9 cellular contexts compared by ENCODE assay signal in the genomic region with DNA sequence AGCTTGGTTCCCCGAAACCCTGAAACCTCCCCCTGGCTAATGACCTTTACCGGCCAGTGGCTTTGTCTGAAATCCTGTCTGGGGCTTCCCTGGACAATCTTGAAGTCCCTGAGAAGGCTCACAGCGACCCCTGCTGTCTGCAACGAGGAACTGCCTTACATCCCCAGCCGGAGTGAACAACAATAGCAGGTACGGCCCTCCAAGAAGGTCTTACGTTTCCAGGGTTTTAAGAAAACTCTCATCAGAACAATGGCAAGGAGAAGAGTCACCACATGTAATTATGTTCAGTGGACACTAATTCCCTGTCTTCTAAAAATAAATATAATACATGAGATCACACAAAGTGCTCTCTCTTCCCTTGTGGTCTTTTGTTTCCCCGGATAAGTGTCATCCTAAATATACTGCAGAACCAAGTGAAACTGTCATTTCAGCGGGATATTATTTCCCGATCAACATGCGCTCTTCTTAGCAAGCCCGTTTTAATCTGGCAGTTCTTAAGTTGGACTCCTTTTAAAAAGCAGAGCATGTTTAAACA. TPM values are rescaled to one million over a fixed set of nuclear protein-coding genes. Genes with fewer than 3 reads are reported as not detected.
DNase-seq lines count a peak whose midpoint lies in the region; ATAC-seq and TF ChIP-seq lines count a peak whose summit lies in the region.
"Had no signal": no experiment of that assay in that cellular context is flagged by ENCODE, and none has a peak within 500 bp of the region (broad histone marks: within the 10 kb centered on the region; RNA-seq: fewer than 3 reads in every experiment).

No MANE protein-coding gene starts in this region.

- no peaks in the 10 kb centered on the region for H3K4me1 Mint-ChIP-seq in CD4-positive, CD25-positive, alpha-beta regulatory T cell
- H3K4me1 Mint-ChIP-seq in activated CD4-positive, alpha-beta T cell treated with anti-CD3 and anti-CD28 coated beads, Interleukin-2, amount 10 ng/mL, durations not matched to agents 7 days and 5 days: no peaks in the 10 kb centered on the region

- CTCF ChIA-PET in HEK293 (lab: Yijun Ruan, JAX): interaction anchor here (0.6 to 1.8 kb wide), 14 partner anchors 10 to 624 kb away, joined by 3 to 12 read pairs (median 3); no protein-coding TSS in a partner anchor
- CTCF ChIA-PET in activated CD4-positive, alpha-beta T cell treated with anti-CD3 and anti-CD28 coated beads, Interleukin-2, amount 10 ng/mL, durations not matched to agents 7 days and 5 days (lab: Charles Lee): interaction anchor here (1.2 kb wide), 1 partner anchor 451 kb away, joined by 3 read pairs; no protein-coding TSS in a partner anchor

- no peaks in the 10 kb centered on the region for H3K4me1 ChIP-seq in CD4-positive, CD25-positive, alpha-beta regulatory T cell (ENCODE audit: control insufficient read depth, insufficient read depth, low read length, poor library complexity, severe bottlenecking)
- H3K4me1 ChIP-seq in HEK293 (ENCODE audit: control insufficient read depth, insufficient read depth, low read length): no peaks in the 10 kb centered on the region

- peaks cover 51% of the 10 kb centered on the region for H3K36me3 Mint-ChIP-seq in CD4-positive, CD25-positive, alpha-beta regulatory T cell
- peaks cover 3% of the 10 kb centered on the region for H3K36me3 Mint-ChIP-seq in activated CD4-positive, alpha-beta T cell treated with anti-CD3 and anti-CD28 coated beads, Interleukin-2, amount 10 ng/mL, durations not matched to agents 7 days and 5 days (ENCODE audit: low read depth)

- peaks cover 78% of the 10 kb centered on the region for H3K36me3 ChIP-seq in CD4-positive, CD25-positive, alpha-beta regulatory T cell (ENCODE audit: control insufficient read depth, insufficient read depth, low read length)
- H3K36me3 ChIP-seq in HEK293 (ENCODE audit: control insufficient read depth in 2 of 2, insufficient read depth in 1 of 2, low read length in 2 of 2): peaks cover 0 to 28% of the 10 kb centered on the region in 2 experiments; a peak in 1 of 3 replicates

- H3K4me3 Mint-ChIP-seq in CD4-positive, CD25-positive, alpha-beta regulatory T cell: no peak overlapping the region
- H3K4me3 Mint-ChIP-seq in activated CD4-positive, alpha-beta T cell treated with anti-CD3 and anti-CD28 coated beads, Interleukin-2, amount 10 ng/mL, durations not matched to agents 7 days and 5 days: no peak overlapping the region
- H3K4me3 Mint-ChIP-seq: IgD-negative memory B cell had no signal

- no peaks in the 10 kb centered on the region for H3K27me3 Mint-ChIP-seq in CD4-positive, CD25-positive, alpha-beta regulatory T cell
- no peaks in the 10 kb centered on the region for H3K27me3 Mint-ChIP-seq in activated CD4-positive, alpha-beta T cell treated with anti-CD3 and anti-CD28 coated beads, Interleukin-2, amount 10 ng/mL, durations not matched to agents 7 days and 5 days
- H3K27me3 Mint-ChIP-seq: IgD-negative memory B cell had no signal

- no peaks in the 10 kb centered on the region for H3K9me3 ChIP-seq in CD4-positive, CD25-positive, alpha-beta regulatory T cell (ENCODE audit: control insufficient read depth in 2 of 2, low read length in 2 of 2)
- H3K9me3 ChIP-seq in HEK293 (ENCODE audit: control insufficient read depth, insufficient read depth, low read depth, low read length): no peaks in the 10 kb centered on the region

- ATAC-seq in CD4-positive, CD25-positive, alpha-beta regulatory T cell (ENCODE audit: low read depth in 2 of 2): peak in 1 of 2 donors; percentile 24
- no peak for ATAC-seq in GM18867 (IDR thresholded peaks at IDR 0.05; ENCODE audit: unreplicated experiment)

- no peak overlapping the region for H3K4me3 ChIP-seq in CD4-positive, CD25-positive, alpha-beta regulatory T cell (ENCODE audit: low read depth, low read length)
- H3K4me3 ChIP-seq in HEK293 (ENCODE audit: low read depth, low read length): no peak overlapping the region

- H3K27me3 ChIP-seq in CD4-positive, CD25-positive, alpha-beta regulatory T cell (ENCODE audit: control insufficient read depth, insufficient read depth, low read length): no peaks in the 10 kb centered on the region

- POLR2A ChIA-PET in HEK293 (lab: Yijun Ruan, JAX): no interaction called here
- POLR2A ChIA-PET in activated CD4-positive, alpha-beta T cell treated with anti-CD3 and anti-CD28 coated beads, Interleukin-2, amount 10 ng/mL, durations not matched to agents 7 days and 5 days (lab: Charles Lee): no interaction called here

- TF ChIP-seq CTCF in HEK293 (tag by site-specific recombination; IDR thresholded peaks at IDR 0.05): peak; percentile 75

- H3K9me3 Mint-ChIP-seq in CD4-positive, CD25-positive, alpha-beta regulatory T cell: no peaks in the 10 kb centered on the region
- no peaks in the 10 kb centered on the region for H3K9me3 Mint-ChIP-seq in activated CD4-positive, alpha-beta T cell treated with anti-CD3 and anti-CD28 coated beads, Interleukin-2, amount 10 ng/mL, durations not matched to agents 7 days and 5 days
- H3K9me3 Mint-ChIP-seq: IgD-negative memory B cell had no signal

- H3K27ac Mint-ChIP-seq in CD4-positive, CD25-positive, alpha-beta regulatory T cell: no peak overlapping the region
- H3K27ac Mint-ChIP-seq in activated CD4-positive, alpha-beta T cell treated with anti-CD3 and anti-CD28 coated beads, Interleukin-2, amount 10 ng/mL, durations not matched to agents 7 days and 5 days: no peak overlapping the region

- H3K27ac ChIP-seq in CD4-positive, CD25-positive, alpha-beta regulatory T cell (ENCODE audit: insufficient read depth, low read length, poor library complexity, severe bottlenecking): no peak overlapping the region
- H3K27ac ChIP-seq in HEK293 (ENCODE audit: extremely low read depth, low read depth, low read length): no peak overlapping the region

- peak in 2 of 3 donors; percentile 10 to 57 for DNase-seq in CD4-positive, CD25-positive, alpha-beta regulatory T cell
- peak; percentile 20 for DNase-seq in NCI-H345 treated with DMSO at 0.1 percent for 48 hours (lab: John Stamatoyannopoulos, UW; ENCODE audit: unreplicated experiment)
- peak; percentile 58 for DNase-seq in activated CD4-positive, alpha-beta T cell treated with anti-CD3 and anti-CD28 coated beads, Interleukin-2, amount 10 ng/mL, durations not matched to agents 7 days and 5 days
- DNase-seq in ecto neural progenitor cell (ENCODE audit: low spot score): peak; percentile 94
- DNase-seq in medulla oblongata (ENCODE audit: extremely low spot score): peak; percentile 79
- DNase-seq in stimulated activated CD8-positive, alpha-beta memory T cell treated with anti-CD3 and anti-CD28 coated beads, Interleukin-15, amount 100 ng/mL, for 24 hours (ENCODE audit: low read depth): peak; percentile 21

TF ChIP-seq in HEK293, 187 proteins besides CTCF, POLR2A, EP300 and RAD21 (continues in another document):
- no peak for TF ChIP-seq FEZF1 (tag by site-specific recombination; IDR thresholded peaks at IDR 0.05)
- TF ChIP-seq, protein P1, sequence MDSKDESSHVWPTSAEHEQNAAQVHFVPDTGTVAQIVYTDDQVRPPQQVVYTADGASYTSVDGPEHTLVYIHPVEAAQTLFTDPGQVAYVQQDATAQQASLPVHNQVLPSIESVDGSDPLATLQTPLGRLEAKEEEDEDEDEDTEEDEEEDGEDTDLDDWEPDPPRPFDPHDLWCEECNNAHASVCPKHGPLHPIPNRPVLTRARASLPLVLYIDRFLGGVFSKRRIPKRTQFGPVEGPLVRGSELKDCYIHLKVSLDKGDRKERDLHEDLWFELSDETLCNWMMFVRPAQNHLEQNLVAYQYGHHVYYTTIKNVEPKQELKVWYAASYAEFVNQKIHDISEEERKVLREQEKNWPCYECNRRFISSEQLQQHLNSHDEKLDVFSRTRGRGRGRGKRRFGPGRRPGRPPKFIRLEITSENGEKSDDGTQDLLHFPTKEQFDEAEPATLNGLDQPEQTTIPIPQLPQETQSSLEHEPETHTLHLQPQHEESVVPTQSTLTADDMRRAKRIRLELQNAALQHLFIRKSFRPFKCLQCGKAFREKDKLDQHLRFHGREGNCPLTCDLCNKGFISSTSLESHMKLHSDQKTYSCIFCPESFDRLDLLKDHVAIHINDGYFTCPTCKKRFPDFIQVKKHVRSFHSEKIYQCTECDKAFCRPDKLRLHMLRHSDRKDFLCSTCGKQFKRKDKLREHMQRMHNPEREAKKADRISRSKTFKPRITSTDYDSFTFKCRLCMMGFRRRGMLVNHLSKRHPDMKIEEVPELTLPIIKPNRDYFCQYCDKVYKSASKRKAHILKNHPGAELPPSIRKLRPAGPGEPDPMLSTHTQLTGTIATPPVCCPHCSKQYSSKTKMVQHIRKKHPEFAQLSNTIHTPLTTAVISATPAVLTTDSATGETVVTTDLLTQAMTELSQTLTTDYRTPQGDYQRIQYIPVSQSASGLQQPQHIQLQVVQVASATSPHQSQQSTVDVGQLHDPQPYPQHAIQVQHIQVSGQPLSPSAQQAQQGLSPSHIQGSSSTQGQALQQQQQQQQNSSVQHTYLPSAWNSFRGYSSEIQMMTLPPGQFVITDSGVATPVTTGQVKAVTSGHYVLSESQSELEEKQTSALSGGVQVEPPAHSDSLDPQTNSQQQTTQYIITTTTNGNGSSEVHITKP (tag by site-specific recombination; IDR thresholded peaks at IDR 0.05): no peak
- TF ChIP-seq ZNF404 (tag by site-specific recombination; IDR thresholded peaks at IDR 0.05): no peak
- TF ChIP-seq, protein P2, sequence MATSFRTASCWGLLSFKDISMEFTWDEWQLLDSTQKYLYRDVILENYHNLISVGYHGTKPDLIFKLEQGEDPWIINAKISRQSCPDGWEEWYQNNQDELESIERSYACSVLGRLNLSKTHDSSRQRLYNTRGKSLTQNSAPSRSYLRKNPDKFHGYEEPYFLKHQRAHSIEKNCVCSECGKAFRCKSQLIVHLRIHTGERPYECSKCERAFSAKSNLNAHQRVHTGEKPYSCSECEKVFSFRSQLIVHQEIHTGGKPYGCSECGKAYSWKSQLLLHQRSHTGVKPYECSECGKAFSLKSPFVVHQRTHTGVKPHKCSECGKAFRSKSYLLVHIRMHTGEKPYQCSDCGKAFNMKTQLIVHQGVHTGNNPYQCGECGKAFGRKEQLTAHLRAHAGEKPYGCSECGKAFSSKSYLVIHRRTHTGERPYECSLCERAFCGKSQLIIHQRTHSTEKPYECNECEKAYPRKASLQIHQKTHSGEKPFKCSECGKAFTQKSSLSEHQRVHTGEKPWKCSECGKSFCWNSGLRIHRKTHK (tag by site-specific recombination; IDR thresholded peaks at IDR 0.05): no peak
- peak; percentile 92 for TF ChIP-seq ZNF654 (tag by site-specific recombination; IDR thresholded peaks at IDR 0.05; ENCODE audit: low read depth)

RNA-seq across cellular contexts. Expression of a gene that starts 53.3 kb away (rescaled TPM):
- total RNA-seq in CD4-positive, CD25-positive, alpha-beta regulatory T cell: 66.2 TPM
- polyA plus RNA-seq in CD4-positive, CD25-positive, alpha-beta regulatory T cell: 1 to 10 TPM; 6.3 to 8.3 (median 6.8) TPM
- 10 to 100 TPM; 36.0 to 39.0 TPM for total RNA-seq in activated CD4-positive, alpha-beta T cell treated with anti-CD3 and anti-CD28 coated beads, Interleukin-2, amount 10 ng/mL, durations not matched to agents 7 days and 5 days

Comparison
In these comparisons a context has a peak if more than half of its experiments do, and no peak if none do; other contexts are left out.
1. DNase-seq: peak in every context shown above with its lines; median percentile 94 in ecto neural progenitor cell; 79 in medulla oblongata; 58 in activated CD4-positive, alpha-beta T cell treated with anti-CD3 and anti-CD28 coated beads, Interleukin-2, amount 10 ng/mL, durations not matched to agents 7 days and 5 days; 34 in CD4-positive, CD25-positive, alpha-beta regulatory T cell; 21 in stimulated activated CD8-positive, alpha-beta memory T cell treated with anti-CD3 and anti-CD28 coated beads, Interleukin-15, amount 100 ng/mL, for 24 hours; 20 in NCI-H345 treated with DMSO at 0.1 percent for 48 hours.